29 cellular contexts compared by ENCODE assay signal in genomic region chr6:116175344-116175743, GRCh38. TPM values are rescaled to one million over a fixed set of nuclear protein-coding genes. Genes with fewer than 3 reads are reported as not detected.
"Had no signal": no experiment of that assay in that cellular context is flagged by ENCODE, and none has a peak within 500 bp of the region (broad histone marks: within the 10 kb centered on the region; RNA-seq: fewer than 3 reads in every experiment).

No MANE protein-coding gene starts in this region.

- H3K27me3 ChIP-seq: MG63, SJCRH30 had no signal

- ATAC-seq: activated CD8-positive, alpha-beta T cell treated with anti-CD3 and anti-CD28 coated beads for 36 hours; activated T-cell treated with anti-CD3 and anti-CD28 coated beads, Interleukin-2, amount 50 U/mL, for 72 hours; activated T-helper 17 cell treated with anti-CD3 and anti-CD28 coated beads, Interleukin-2, amount 50 U/mL, for 72 hours; Panc1 had no signal

- DNase-seq: activated CD4-positive, alpha-beta T cell treated with anti-CD3 and anti-CD28 coated beads, Interleukin-2, amount 10 ng/mL, durations not matched to agents 24 days and 14 days; activated CD4-positive, alpha-beta T cell treated with anti-CD3 and anti-CD28 coated beads, Interleukin-2, amount 50 U/mL, for 4 hours; activated CD8-positive, alpha-beta T cell treated with anti-CD3 and anti-CD28 coated beads for 36 hours; activated effector memory CD4-positive, alpha-beta T cell treated with anti-CD3 and anti-CD28 coated beads, Interleukin-2, amount 50 U/mL, for 16 hours; activated naive CD4-positive, alpha-beta T cell treated with Interleukin-2 at 50 U/mL for 16 hours; activated naive CD8-positive, alpha-beta T cell treated with anti-CD3 and anti-CD28 coated beads, Interleukin-2, amount 10 ng/mL, durations not matched to agents 7 days and 5 days; activated T-cell treated with anti-CD3 and anti-CD28 coated beads, Interleukin-2, amount 50 U/mL, for 1 hour; activated T-cell treated with anti-CD3 and anti-CD28 coated beads, Interleukin-2, amount 50 U/mL, for 72 hours; anterior cingulate cortex; central memory CD4-positive, alpha-beta T cell; MG63; NCI-H1048; NCI-H1436 treated with DMSO at 0.1 percent for 48 hours; NCI-H1694 treated with DMSO at 0.1 percent for 48 hours; NCI-H2029; NCI-H2107; NCI-H345; NCI-H524 treated with DMSO at 0.1 percent for 48 hours; SHP77 had no signal

- H3K27ac ChIP-seq: SJCRH30, SK-N-MC had no signal

- H3K4me1 Mint-ChIP-seq: activated CD4-positive, alpha-beta T cell treated with anti-CD3 and anti-CD28 coated beads, Interleukin-2, amount 10 ng/mL, durations not matched to agents 24 days and 14 days; activated naive CD8-positive, alpha-beta T cell treated with anti-CD3 and anti-CD28 coated beads, Interleukin-2, amount 10 ng/mL, durations not matched to agents 7 days and 5 days; activated T-helper 17 cell treated with anti-CD3 and anti-CD28 coated beads, Interleukin-2, amount 50 U/mL, for 72 hours; brain had no signal

- H3K27me3 Mint-ChIP-seq: activated CD4-positive, alpha-beta T cell treated with anti-CD3 and anti-CD28 coated beads, Interleukin-2, amount 10 ng/mL, durations not matched to agents 24 days and 14 days; activated CD8-positive, alpha-beta T cell treated with anti-CD3 and anti-CD28 coated beads for 36 hours; activated naive CD4-positive, alpha-beta T cell treated with anti-CD3 and anti-CD28 coated beads, Interleukin-2, amount 50 U/mL, for 24 hours; activated naive CD8-positive, alpha-beta T cell treated with anti-CD3 and anti-CD28 coated beads, Interleukin-2, amount 10 ng/mL, durations not matched to agents 7 days and 5 days; activated T-helper 17 cell treated with anti-CD3 and anti-CD28 coated beads, Interleukin-2, amount 50 U/mL, for 72 hours; brain had no signal

- H3K27ac Mint-ChIP-seq: activated CD4-positive, alpha-beta T cell treated with anti-CD3 and anti-CD28 coated beads, Interleukin-2, amount 10 ng/mL, durations not matched to agents 24 days and 14 days; activated CD8-positive, alpha-beta T cell treated with anti-CD3 and anti-CD28 coated beads for 36 hours; activated naive CD4-positive, alpha-beta T cell treated with anti-CD3 and anti-CD28 coated beads, Interleukin-2, amount 50 U/mL, for 24 hours; activated naive CD8-positive, alpha-beta T cell treated with anti-CD3 and anti-CD28 coated beads, Interleukin-2, amount 10 ng/mL, durations not matched to agents 7 days and 5 days; activated T-cell treated with anti-CD3 and anti-CD28 coated beads, Interleukin-2, amount 50 U/mL, for 72 hours; activated T-helper 17 cell treated with anti-CD3 and anti-CD28 coated beads, Interleukin-2, amount 50 U/mL, for 72 hours; brain; T-helper 1 cell treated with Interleukin-12 subunit alpha and Interleukin-12 subunit beta and Interleukin-4 antibody, amounts not matched to agents 30 μg/mL and 1 μg/mL, for 36 hours; T-helper 2 cell treated with Interferon-gamma antibody and Interleukin-4, amounts not matched to agents 5 μg/mL and 100 μg/mL, for 36 hours had no signal

- H3K4me3 Mint-ChIP-seq: activated CD4-positive, alpha-beta T cell treated with anti-CD3 and anti-CD28 coated beads, Interleukin-2, amount 10 ng/mL, durations not matched to agents 24 days and 14 days; activated CD8-positive, alpha-beta T cell treated with anti-CD3 and anti-CD28 coated beads for 36 hours; activated naive CD4-positive, alpha-beta T cell treated with anti-CD3 and anti-CD28 coated beads, Interleukin-2, amount 50 U/mL, for 24 hours; activated naive CD8-positive, alpha-beta T cell treated with anti-CD3 and anti-CD28 coated beads, Interleukin-2, amount 10 ng/mL, durations not matched to agents 7 days and 5 days; activated T-cell treated with anti-CD3 and anti-CD28 coated beads, Interleukin-2, amount 50 U/mL, for 72 hours; activated T-helper 17 cell treated with anti-CD3 and anti-CD28 coated beads, Interleukin-2, amount 50 U/mL, for 72 hours; brain; T-helper 1 cell treated with Interleukin-12 subunit alpha and Interleukin-12 subunit beta and Interleukin-4 antibody, amounts not matched to agents 30 μg/mL and 1 μg/mL, for 36 hours; T-helper 2 cell treated with Interferon-gamma antibody and Interleukin-4, amounts not matched to agents 5 μg/mL and 100 μg/mL, for 36 hours had no signal

- H3K36me3 ChIP-seq: MG63 had no signal

- H3K9me3 ChIP-seq: MG63 had no signal

- H3K4me1 ChIP-seq: SJCRH30 had no signal

- H3K4me3 ChIP-seq: MG63, SJCRH30, SK-N-MC had no signal

RNA-seq across cellular contexts. Expression of gene COL10A1, which starts 49.4 kb away (rescaled TPM):
- total RNA-seq: activated CD4-positive, alpha-beta T cell treated with anti-CD3 and anti-CD28 coated beads, Interleukin-2, amount 10 ng/mL, durations not matched to agents 24 days and 14 days; activated CD8-positive, alpha-beta memory T cell treated with anti-CD3 and anti-CD28 coated beads for 36 hours; activated CD8-positive, alpha-beta T cell treated with anti-CD3 and anti-CD28 coated beads for 36 hours; activated naive CD8-positive, alpha-beta T cell treated with anti-CD3 and anti-CD28 coated beads, Interleukin-2, amount 10 ng/mL, durations not matched to agents 7 days and 5 days; activated T-cell treated with anti-CD3 and anti-CD28 coated beads, Interleukin-2, amount 50 U/mL, for 72 hours; activated T-helper 17 cell treated with anti-CD3 and anti-CD28 coated beads, Interleukin-2, amount 50 U/mL, for 72 hours had no signal
- polyA plus RNA-seq: adipose tissue had no signal
